In genomic region chr15:72579814-72580213, GRCh38 we compare ENCODE assay signal across 6 cellular contexts.
"Had no signal": no experiment of that assay in that cellular context is flagged by ENCODE, and none has a peak within 500 bp of the region (broad histone marks: within the 10 kb centered on the region; RNA-seq: fewer than 3 reads in every experiment).

No MANE protein-coding gene starts in this region.

- H3K4me2 ChIP-seq: GM23338 had no signal

- FAIRE-seq: H1, H54, HTR-8/SVneo had no signal

- ATAC-seq: GM23338 had no signal

- H3K4me3 ChIP-seq: GM23338 had no signal

- H2AFZ ChIP-seq: GM23338 had no signal

- DNase-seq: H9, HCEC 1CT had no signal
